In the genomic region with DNA sequence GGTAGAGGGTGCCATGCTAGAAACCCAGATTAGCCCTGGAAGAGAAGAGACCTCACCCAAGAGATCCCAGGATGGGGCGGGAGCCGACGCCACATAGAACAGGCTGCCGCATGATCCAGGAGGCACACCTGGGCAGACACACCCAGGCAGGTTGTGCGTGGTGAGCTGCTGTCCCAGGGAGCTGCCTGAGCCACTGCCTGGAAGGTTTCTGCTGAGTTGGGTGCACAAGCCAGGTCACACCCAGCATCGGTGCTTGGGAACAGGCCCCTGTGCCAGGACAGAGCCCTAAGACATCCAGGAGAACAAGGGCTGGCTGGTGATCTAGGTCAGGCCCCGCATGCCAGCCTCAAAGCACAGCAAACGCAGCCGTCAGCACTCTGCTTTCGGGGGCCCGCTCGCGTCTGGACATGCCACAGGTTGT, we compare ENCODE assay signal across 1 cellular context.
TF ChIP-seq lines count a peak whose summit lies in the region.

No MANE protein-coding gene starts in this region.

TF ChIP-seq in WTC11, 78 proteins besides CTCF, POLR2A, EP300 and RAD21 (continued from another document):
- TF ChIP-seq, protein P1, sequence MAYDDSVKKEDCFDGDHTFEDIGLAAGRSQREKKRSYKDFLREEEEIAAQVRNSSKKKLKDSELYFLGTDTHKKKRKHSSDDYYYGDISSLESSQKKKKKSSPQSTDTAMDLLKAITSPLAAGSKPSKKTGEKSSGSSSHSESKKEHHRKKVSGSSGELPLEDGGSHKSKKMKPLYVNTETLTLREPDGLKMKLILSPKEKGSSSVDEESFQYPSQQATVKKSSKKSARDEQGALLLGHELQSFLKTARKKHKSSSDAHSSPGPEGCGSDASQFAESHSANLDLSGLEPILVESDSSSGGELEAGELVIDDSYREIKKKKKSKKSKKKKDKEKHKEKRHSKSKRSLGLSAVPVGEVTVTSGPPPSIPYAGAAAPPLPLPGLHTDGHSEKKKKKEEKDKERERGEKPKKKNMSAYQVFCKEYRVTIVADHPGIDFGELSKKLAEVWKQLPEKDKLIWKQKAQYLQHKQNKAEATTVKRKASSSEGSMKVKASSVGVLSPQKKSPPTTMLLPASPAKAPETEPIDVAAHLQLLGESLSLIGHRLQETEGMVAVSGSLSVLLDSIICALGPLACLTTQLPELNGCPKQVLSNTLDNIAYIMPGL (CRISPR knock-in tag; IDR thresholded peaks at IDR 0.05): no peak
- no peak for TF ChIP-seq SOX15 (CRISPR knock-in tag; IDR thresholded peaks at IDR 0.05)
- no peak for TF ChIP-seq SMAD3 (CRISPR knock-in tag; IDR thresholded peaks at IDR 0.05; ENCODE audit: borderline replicate concordance)
